20 cellular contexts compared by ENCODE assay signal in the genomic region with DNA sequence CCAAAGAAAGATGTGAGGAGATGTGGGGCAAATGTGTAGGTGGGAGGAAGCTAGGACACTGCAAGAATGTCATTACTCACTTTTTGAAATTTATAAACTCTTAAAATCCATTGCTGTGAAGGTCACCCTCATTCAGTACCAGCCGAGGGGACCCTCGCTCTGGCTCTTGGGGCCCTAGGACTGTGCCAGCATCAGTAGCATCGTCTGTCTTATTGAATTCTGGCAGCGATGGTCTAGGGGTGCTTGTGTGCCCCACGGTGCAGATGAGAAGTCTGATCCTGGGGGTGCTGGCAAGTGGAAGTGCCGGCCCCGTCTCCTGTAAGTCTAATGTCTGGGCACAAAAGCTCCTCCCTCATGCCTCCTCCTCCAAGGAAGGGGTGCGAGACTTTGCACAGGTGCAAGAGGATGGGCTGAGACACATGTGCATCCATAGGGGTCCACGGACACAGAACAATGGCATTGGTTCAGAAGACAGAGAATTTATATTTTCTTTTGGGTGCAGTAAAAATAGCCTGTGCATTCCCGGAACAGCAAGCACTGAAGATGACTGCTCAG.
A peak's percentile ranks its signal among the peaks of the same experiment; 100 is the strongest.
DNase-seq lines count a peak whose midpoint lies in the region; ATAC-seq and TF ChIP-seq lines count a peak whose summit lies in the region.
"Had no signal": no experiment of that assay in that cellular context is flagged by ENCODE, and none has a peak within 500 bp of the region (broad histone marks: within the 10 kb centered on the region; RNA-seq: fewer than 3 reads in every experiment).

No MANE protein-coding gene starts in this region.

- H3K9me3 Mint-ChIP-seq in activated naive CD4-positive, alpha-beta T cell treated with anti-CD3 and anti-CD28 coated beads, Interleukin-2, amount 50 U/mL, for 24 hours = no peaks in the 10 kb centered on the region
- no peaks in the 10 kb centered on the region for H3K9me3 Mint-ChIP-seq in activated naive CD4-positive, alpha-beta T cell treated with anti-CD3 and anti-CD28 coated beads, Interleukin-2, amount 50 U/mL, for 72 hours
- H3K9me3 Mint-ChIP-seq in stimulated activated effector memory CD8-positive, alpha-beta T cell treated with anti-CD3 and anti-CD28 coated beads, Interleukin-12 subunit alpha, Interleukin-12 subunit beta, amount 100 ng/mL, for 72 hours = no peaks in the 10 kb centered on the region
- no peaks in the 10 kb centered on the region for H3K9me3 Mint-ChIP-seq in CD8-positive, alpha-beta T cell
- H3K9me3 Mint-ChIP-seq: CD4-positive, alpha-beta memory T cell had no signal

- CTCF ChIA-PET in CD8-positive, alpha-beta T cell (lab: Charles Lee) = no interaction called here

- H3K36me3 ChIP-seq in CD8-positive, alpha-beta T cell (ENCODE audit: insufficient read depth, low read length) = no peaks in the 10 kb centered on the region
- H3K36me3 ChIP-seq: BE2C had no signal

- no peak overlapping the region for H3K4me3 Mint-ChIP-seq in activated naive CD4-positive, alpha-beta T cell treated with anti-CD3 and anti-CD28 coated beads, Interleukin-2, amount 50 U/mL, for 24 hours
- H3K4me3 Mint-ChIP-seq in stimulated activated effector memory CD8-positive, alpha-beta T cell treated with anti-CD3 and anti-CD28 coated beads, Interleukin-12 subunit alpha, Interleukin-12 subunit beta, amount 100 ng/mL, for 72 hours = no peak overlapping the region
- no peak overlapping the region for H3K4me3 Mint-ChIP-seq in CD8-positive, alpha-beta T cell
- H3K4me3 Mint-ChIP-seq: CD4-positive, alpha-beta memory T cell had no signal

- H3K27me3 Mint-ChIP-seq in activated naive CD4-positive, alpha-beta T cell treated with anti-CD3 and anti-CD28 coated beads, Interleukin-2, amount 50 U/mL, for 24 hours = peaks cover under 1% of the 10 kb centered on the region
- H3K27me3 Mint-ChIP-seq in CD8-positive, alpha-beta T cell (ENCODE audit: low read depth) = peaks cover 8% of the 10 kb centered on the region

- no peaks in the 10 kb centered on the region for H3K36me3 Mint-ChIP-seq in activated naive CD4-positive, alpha-beta T cell treated with anti-CD3 and anti-CD28 coated beads, Interleukin-2, amount 50 U/mL, for 24 hours
- no peaks in the 10 kb centered on the region for H3K36me3 Mint-ChIP-seq in activated naive CD4-positive, alpha-beta T cell treated with anti-CD3 and anti-CD28 coated beads, Interleukin-2, amount 50 U/mL, for 72 hours
- H3K36me3 Mint-ChIP-seq in stimulated activated effector memory CD8-positive, alpha-beta T cell treated with anti-CD3 and anti-CD28 coated beads, Interleukin-12 subunit alpha, Interleukin-12 subunit beta, amount 100 ng/mL, for 72 hours = no peaks in the 10 kb centered on the region
- no peaks in the 10 kb centered on the region for H3K36me3 Mint-ChIP-seq in CD8-positive, alpha-beta T cell
- H3K36me3 Mint-ChIP-seq: CD4-positive, alpha-beta memory T cell had no signal

- H3K27ac Mint-ChIP-seq in activated naive CD4-positive, alpha-beta T cell treated with anti-CD3 and anti-CD28 coated beads, Interleukin-2, amount 50 U/mL, for 24 hours = peak overlapping the region; percentile 65
- H3K27ac Mint-ChIP-seq in activated naive CD4-positive, alpha-beta T cell treated with anti-CD3 and anti-CD28 coated beads, Interleukin-2, amount 50 U/mL, for 72 hours = no peak overlapping the region
- peak overlapping the region; percentile 58 for H3K27ac Mint-ChIP-seq in stimulated activated effector memory CD8-positive, alpha-beta T cell treated with anti-CD3 and anti-CD28 coated beads, Interleukin-12 subunit alpha, Interleukin-12 subunit beta, amount 100 ng/mL, for 72 hours
- H3K27ac Mint-ChIP-seq in CD8-positive, alpha-beta T cell = no peak overlapping the region

- DNase-seq in activated naive CD4-positive, alpha-beta T cell treated with anti-CD3 and anti-CD28 coated beads, Interleukin-2, amount 50 U/mL, for 72 hours (ENCODE audit: low spot score in 2 of 2) = no peak
- DNase-seq in left lobe of liver (ENCODE audit: low spot score) = peak; percentile 15
- no peak for DNase-seq in stimulated activated effector memory CD8-positive, alpha-beta T cell treated with anti-CD3 and anti-CD28 coated beads, Interleukin-12 subunit alpha, Interleukin-12 subunit beta, amount 100 ng/mL, for 72 hours (ENCODE audit: low spot score in 2 of 2)
- DNase-seq in CD8-positive, alpha-beta T cell = no peak
- DNase-seq: 8988T; ACHN; AML-193; C1 segment of cervical spinal cord; Caco-2; CD4-positive, alpha-beta memory T cell; DMS153; DND-41; GM23248; H7; HCEC 1CT had no signal

- no peak for TF ChIP-seq CTCF in CD8-positive, alpha-beta T cell (IDR thresholded peaks at IDR 0.05)

- no peak overlapping the region for H3K27ac ChIP-seq in CD8-positive, alpha-beta T cell (ENCODE audit: low read depth, low read length)
- H3K27ac ChIP-seq: A549, GM23248 had no signal

- no peaks in the 10 kb centered on the region for H3K27me3 ChIP-seq in CD8-positive, alpha-beta T cell (ENCODE audit: insufficient read depth, low read length)

- no peaks in the 10 kb centered on the region for H3K4me1 ChIP-seq in CD8-positive, alpha-beta T cell (ENCODE audit: insufficient read depth, low read length)
- H3K4me1 ChIP-seq: A549, BE2C, Caco-2 had no signal

- ATAC-seq in activated naive CD4-positive, alpha-beta T cell treated with anti-CD3 and anti-CD28 coated beads, Interleukin-2, amount 50 U/mL, for 72 hours = no peak
- no peak for ATAC-seq in left lobe of liver
- no peak for ATAC-seq in stimulated activated effector memory CD8-positive, alpha-beta T cell treated with anti-CD3 and anti-CD28 coated beads, Interleukin-12 subunit alpha, Interleukin-12 subunit beta, amount 100 ng/mL, for 72 hours
- ATAC-seq in GM21737 (IDR thresholded peaks at IDR 0.05; ENCODE audit: unreplicated experiment) = no peak
- no peak for ATAC-seq in GM19467 (IDR thresholded peaks at IDR 0.05; ENCODE audit: unreplicated experiment)
- ATAC-seq in CD8-positive, alpha-beta T cell = no peak
- ATAC-seq: A549 had no signal

- no peaks in the 10 kb centered on the region for H3K9me3 ChIP-seq in CD8-positive, alpha-beta T cell (ENCODE audit: low read length)
- H3K9me3 ChIP-seq: BE2C, Caco-2 had no signal

- no peaks in the 10 kb centered on the region for H3K4me1 Mint-ChIP-seq in activated naive CD4-positive, alpha-beta T cell treated with anti-CD3 and anti-CD28 coated beads, Interleukin-2, amount 50 U/mL, for 24 hours
- H3K4me1 Mint-ChIP-seq in stimulated activated effector memory CD8-positive, alpha-beta T cell treated with anti-CD3 and anti-CD28 coated beads, Interleukin-12 subunit alpha, Interleukin-12 subunit beta, amount 100 ng/mL, for 72 hours = peaks cover 9% of the 10 kb centered on the region
- no peaks in the 10 kb centered on the region for H3K4me1 Mint-ChIP-seq in CD8-positive, alpha-beta T cell (ENCODE audit: low read depth)

- H3K4me3 ChIP-seq in CD8-positive, alpha-beta T cell (ENCODE audit: low read depth, low read length) = no peak overlapping the region
- H3K4me3 ChIP-seq: A549, GM23248 had no signal

- POLR2A ChIA-PET in CD8-positive, alpha-beta T cell (lab: Charles Lee) = no interaction called here

- intact Hi-C loops in CD8-positive, alpha-beta T cell (cut with DNase I, micrococcal nuclease) = no loop called here

Comparison
In these comparisons a context has a peak if more than half of its experiments do, and no peak if none do; other contexts are left out.
1. H3K27ac Mint-ChIP-seq: peak in activated naive CD4-positive, alpha-beta T cell treated with anti-CD3 and anti-CD28 coated beads, Interleukin-2, amount 50 U/mL, for 24 hours (single experiment) and stimulated activated effector memory CD8-positive, alpha-beta T cell treated with anti-CD3 and anti-CD28 coated beads, Interleukin-12 subunit alpha, Interleukin-12 subunit beta, amount 100 ng/mL, for 72 hours (single experiment); none in activated naive CD4-positive, alpha-beta T cell treated with anti-CD3 and anti-CD28 coated beads, Interleukin-2, amount 50 U/mL, for 72 hours (0 of 2) and CD8-positive, alpha-beta T cell (single experiment).